Comparison of ENCODE assay signal across 10 cellular contexts in genomic region chr4:163679189-163679588, GRCh38.
DNase-seq lines count a peak whose midpoint lies in the region; ATAC-seq and TF ChIP-seq lines count a peak whose summit lies in the region.
"Had no signal": no experiment of that assay in that cellular context is flagged by ENCODE, and none has a peak within 500 bp of the region (broad histone marks: within the 10 kb centered on the region; RNA-seq: fewer than 3 reads in every experiment).

No MANE protein-coding gene starts in this region.

- H3K27ac ChIP-seq in MM.1S (ENCODE audit: low read length), result no peak overlapping the region

- CTCF ChIA-PET in AG04449 (lab: Yijun Ruan, JAX), result interaction anchor here (1.4 to 2.8 kb wide), 3 partner anchors 16 to 75 kb away, joined by 6 to 26 read pairs (median 7); no protein-coding TSS in a partner anchor

- H3K4me3 ChIP-seq in AG04449 (ENCODE audit: low read depth, low read length), result no peak overlapping the region
- no peak overlapping the region for H3K4me3 ChIP-seq in MM.1S (ENCODE audit: low read length)
- H3K4me3 ChIP-seq in choroid plexus epithelial cell (ENCODE audit: low read depth, low read length), result no peak overlapping the region

- no peak for DNase-seq in AG04449 (ENCODE audit: low read depth, low spot score)
- no peak for DNase-seq in MM.1S
- peak; percentile 59 for DNase-seq in choroid plexus epithelial cell (ENCODE audit: low read depth)
- no peak for DNase-seq in activated T-cell treated with anti-CD3 and anti-CD28 coated beads, Interleukin-2, amount 50 U/mL, for 24 hours
- DNase-seq in Right ventricle myocardium inferior (ENCODE audit: missing footprints), result no peak
- no peak for DNase-seq in NCI-H748 treated with DMSO at 0.1 percent for 48 hours (lab: John Stamatoyannopoulos, UW)
- DNase-seq: activated CD4-positive, alpha-beta memory T cell treated with anti-CD3 and anti-CD28 coated beads, Interleukin-2, amount 10 ng/mL, durations not matched to agents 7 days and 5 days; NCI-H2171 treated with DMSO at 0.1 percent for 48 hours had no signal

- H3K9me2 ChIP-seq in MM.1S (replicated peaks; ENCODE audit: insufficient read depth, low read length), result no peaks in the 10 kb centered on the region

- no peaks in the 10 kb centered on the region for H4K20me1 ChIP-seq in MM.1S (ENCODE audit: insufficient read depth, low read length)

- H3K36me3 ChIP-seq in MM.1S (replicated peaks; ENCODE audit: insufficient read depth, low read length), result no peaks in the 10 kb centered on the region

- H3F3A ChIP-seq in MM.1S (ENCODE audit: insufficient read depth, low read length), result no peaks in the 10 kb centered on the region

- no peaks in the 10 kb centered on the region for H3K4me1 ChIP-seq in MM.1S (ENCODE audit: low read length)

- no peaks in the 10 kb centered on the region for H3K9me3 ChIP-seq in MM.1S (replicated peaks; ENCODE audit: insufficient read depth, low read length)

- H3K4me3 Mint-ChIP-seq in activated T-cell treated with anti-CD3 and anti-CD28 coated beads, Interleukin-2, amount 50 U/mL, for 24 hours, result no peak overlapping the region
- H3K4me3 Mint-ChIP-seq: activated CD4-positive, alpha-beta memory T cell treated with anti-CD3 and anti-CD28 coated beads, Interleukin-2, amount 10 ng/mL, durations not matched to agents 7 days and 5 days had no signal

- no peak overlapping the region for H2AFZ ChIP-seq in MM.1S (ENCODE audit: low read length)

- POLR2A ChIA-PET in AG04449 (lab: Yijun Ruan, JAX), result no interaction called here

- H3K4me1 Mint-ChIP-seq in activated T-cell treated with anti-CD3 and anti-CD28 coated beads, Interleukin-2, amount 50 U/mL, for 24 hours (ENCODE audit: low read depth), result peaks cover 2% of the 10 kb centered on the region
- H3K4me1 Mint-ChIP-seq: activated CD4-positive, alpha-beta memory T cell treated with anti-CD3 and anti-CD28 coated beads, Interleukin-2, amount 10 ng/mL, durations not matched to agents 7 days and 5 days had no signal

- no peaks in the 10 kb centered on the region for H3K9me3 Mint-ChIP-seq in activated T-cell treated with anti-CD3 and anti-CD28 coated beads, Interleukin-2, amount 50 U/mL, for 24 hours
- H3K9me3 Mint-ChIP-seq: activated CD4-positive, alpha-beta memory T cell treated with anti-CD3 and anti-CD28 coated beads, Interleukin-2, amount 10 ng/mL, durations not matched to agents 7 days and 5 days had no signal

- H3K79me2 ChIP-seq in MM.1S (ENCODE audit: low read length), result no peaks in the 10 kb centered on the region

- H3K4me2 ChIP-seq in MM.1S (ENCODE audit: low read depth, low read length), result no peak overlapping the region

- TF ChIP-seq CTCF in AG04449 (IDR thresholded peaks at IDR 0.05; ENCODE audit: insufficient read depth, low read length, missing control alignments) (peak; percentile 8), GM12873 (IDR thresholded peaks at IDR 0.05; ENCODE audit: insufficient read depth, low read depth, low read length, missing control alignments) (peak; percentile 47), MM.1S (IDR thresholded peaks at IDR 0.05; ENCODE audit: low read length) (peak; percentile 45), choroid plexus epithelial cell (conservative IDR thresholded peaks at IDR 0.05; ENCODE audit: low read depth, low read length) (peak; percentile 59)

- intact Hi-C loops in Right ventricle myocardium inferior (cut with DNase I), result no loop called here

- no peaks in the 10 kb centered on the region for H3K27me3 ChIP-seq in MM.1S (replicated peaks; ENCODE audit: insufficient read depth, low read length)

- H3K9ac ChIP-seq in MM.1S (ENCODE audit: low read length), result no peak overlapping the region

- no peaks in the 10 kb centered on the region for H3K27me3 Mint-ChIP-seq in activated T-cell treated with anti-CD3 and anti-CD28 coated beads, Interleukin-2, amount 50 U/mL, for 24 hours
- H3K27me3 Mint-ChIP-seq: activated CD4-positive, alpha-beta memory T cell treated with anti-CD3 and anti-CD28 coated beads, Interleukin-2, amount 10 ng/mL, durations not matched to agents 7 days and 5 days had no signal

- H3K36me3 Mint-ChIP-seq in activated T-cell treated with anti-CD3 and anti-CD28 coated beads, Interleukin-2, amount 50 U/mL, for 24 hours (ENCODE audit: low read depth), result no peaks in the 10 kb centered on the region

- H3K27ac Mint-ChIP-seq in activated T-cell treated with anti-CD3 and anti-CD28 coated beads, Interleukin-2, amount 50 U/mL, for 24 hours, result no peak overlapping the region
- H3K27ac Mint-ChIP-seq: activated CD4-positive, alpha-beta memory T cell treated with anti-CD3 and anti-CD28 coated beads, Interleukin-2, amount 10 ng/mL, durations not matched to agents 7 days and 5 days had no signal

- ATAC-seq in GM18498 (IDR thresholded peaks at IDR 0.05; ENCODE audit: unreplicated experiment) (no peak), Right ventricle myocardium inferior (no peak)

Comparison
In these comparisons a context has a peak if more than half of its experiments do, and no peak if none do; other contexts are left out.
1. CTCF ChIP-seq: peak in every context shown above with its lines; median percentile 59 in choroid plexus epithelial cell; 47 in GM12873; 45 in MM.1S; 8 in AG04449.